Comparison of ENCODE assay signal across 30 cellular contexts in genomic region chr13:48292650-48293049, GRCh38.
"Had no signal": no experiment of that assay in that cellular context is flagged by ENCODE, and none has a peak within 500 bp of the region (broad histone marks: within the 10 kb centered on the region; RNA-seq: fewer than 3 reads in every experiment).

No MANE protein-coding gene starts in this region.

- FAIRE-seq: endometrium, endothelial cell of umbilical vein had no signal

- H3K4me3 ChIP-seq: adrenal gland, breast epithelium, cardiac muscle cell, colonic mucosa, esophagus squamous epithelium, gastroesophageal sphincter had no signal

- ATAC-seq: activated CD4-positive, alpha-beta T cell treated with anti-CD3 and anti-CD28 coated beads for 36 hours; activated CD8-positive, alpha-beta memory T cell treated with anti-CD3 and anti-CD28 coated beads, Interleukin-2, amount 10 ng/mL, durations not matched to agents 7 days and 5 days; activated CD8-positive, alpha-beta T cell treated with anti-CD3 and anti-CD28 coated beads, Interleukin-2, amount 10 ng/mL, durations not matched to agents 7 days and 5 days; activated naive CD8-positive, alpha-beta T cell treated with anti-CD3 and anti-CD28 coated beads, Interleukin-2, amount 50 U/mL, for 24 hours; gastroesophageal sphincter had no signal

- H3K27ac ChIP-seq: adrenal gland, breast epithelium, cardiac muscle cell, colonic mucosa, epithelial cell of prostate, esophagus squamous epithelium, gastroesophageal sphincter had no signal

- H3K36me3 ChIP-seq: adrenal gland, breast epithelium, cardiac muscle cell, colonic mucosa, esophagus squamous epithelium, gastroesophageal sphincter had no signal

- H3K9me3 ChIP-seq: adrenal gland, breast epithelium, colonic mucosa, esophagus squamous epithelium, gastroesophageal sphincter had no signal

- H3K27me3 ChIP-seq: adrenal gland, breast epithelium, colonic mucosa, esophagus squamous epithelium, gastroesophageal sphincter had no signal

- H3K4me1 ChIP-seq: adrenal gland, breast epithelium, colonic mucosa, gastroesophageal sphincter had no signal

- DNase-seq: activated CD4-positive, alpha-beta memory T cell treated with anti-CD3 and anti-CD28 coated beads for 36 hours; activated CD4-positive, alpha-beta T cell treated with anti-CD3 and anti-CD28 coated beads for 36 hours; activated CD4-positive, alpha-beta T cell treated with anti-CD3 and anti-CD28 coated beads, Interleukin-2, amount 10 ng/mL, durations not matched to agents 24 days and 14 days; activated CD4-positive, CD25-positive, alpha-beta regulatory T cell; activated CD4-positive, CD25-positive, alpha-beta regulatory T cell treated with anti-CD3 and anti-CD28 coated beads, Interleukin-2, amount 50 U/mL, for 72 hours; activated CD8-positive, alpha-beta memory T cell treated with anti-CD3 and anti-CD28 coated beads, Interleukin-2, amount 10 ng/mL, durations not matched to agents 7 days and 5 days; activated CD8-positive, alpha-beta memory T cell treated with anti-CD3 and anti-CD28 coated beads, Interleukin-2, amount 50 U/mL, for 4 hours; activated CD8-positive, alpha-beta T cell treated with anti-CD3 and anti-CD28 coated beads, Interleukin-2, amount 10 ng/mL, durations not matched to agents 7 days and 5 days; activated effector memory CD4-positive, alpha-beta T cell treated with anti-CD3 and anti-CD28 coated beads, Interleukin-2, amount 50 U/mL, for 16 hours; activated naive CD4-positive, alpha-beta T cell treated with anti-CD3 and anti-CD28 coated beads for 36 hours; activated naive CD8-positive, alpha-beta T cell treated with anti-CD3 and anti-CD28 coated beads for 36 hours; activated naive CD8-positive, alpha-beta T cell treated with anti-CD3 and anti-CD28 coated beads, Interleukin-2, amount 50 U/mL, for 24 hours; activated T-cell treated with anti-CD3 and anti-CD28 coated beads, Interleukin-2, amount 50 U/mL, for 1 hour; activated T-cell treated with anti-CD3 and anti-CD28 coated beads, Interleukin-2, amount 50 U/mL, for 48 hours; adrenal gland; amygdala; aorta; central memory CD4-positive, alpha-beta T cell; cerebellar nuclear complex; colonic mucosa; effector CD8-positive, alpha-beta T cell; esophagus squamous epithelium; foreskin melanocyte; T-helper 2 cell had no signal
